In genomic region chr10:95531994-95532399, GRCh38 we compare ENCODE assay signal across 11 cellular contexts. TPM values are rescaled to one million over a fixed set of nuclear protein-coding genes. Genes with fewer than 3 reads are reported as not detected.
DNase-seq lines count a peak whose midpoint lies in the region; ATAC-seq, FAIRE-seq and TF ChIP-seq lines count a peak whose summit lies in the region.
"Had no signal": no experiment of that assay in that cellular context is flagged by ENCODE, and none has a peak within 500 bp of the region (broad histone marks: within the 10 kb centered on the region; RNA-seq: fewer than 3 reads in every experiment).

No MANE protein-coding gene starts in this region.

- peaks cover 7% of the 10 kb centered on the region for H3F3A ChIP-seq in smooth muscle cell (ENCODE audit: low read depth)

- no peak for TF ChIP-seq RAD21 in H1 (IDR thresholded peaks at IDR 0.05 in 1 of 2, conservative IDR thresholded peaks at IDR 0.05 in 1 of 2; ENCODE audit: low read depth in 2 of 2, low read length in 2 of 2)

- no peaks in the 10 kb centered on the region for H3K27me3 ChIP-seq in H1 (replicated peaks in 1 of 4; ENCODE audit: control insufficient read depth in 3 of 4, extremely low read depth in 1 of 4, insufficient read depth in 3 of 4, low read length in 3 of 4)
- H3K27me3 ChIP-seq in smooth muscle cell (ENCODE audit: low read depth): no peaks in the 10 kb centered on the region
- H3K27me3 ChIP-seq in breast epithelium: no peaks in the 10 kb centered on the region

- H3K4me3 ChIP-seq in H1 (ENCODE audit: extremely low read depth in 1 of 4, insufficient read depth in 2 of 4, low read depth in 3 of 4, low read length in 4 of 4) (no peak overlapping the region), smooth muscle cell (no peak overlapping the region), breast epithelium (no peak overlapping the region)

- WGBS in H1 (ENCODE audit: extremely low coverage in 1 of 2, insufficient coverage in 1 of 2, insufficient read length in 1 of 2, insufficient replicate concordance in 2 of 2, low coverage in 1 of 2, low lambda C conversion rate in 2 of 2, missing lambda C conversion rate in 1 of 2), 2 experiments: 82% methylated on average over 2 of the region's 2 CpGs; no CpG with 5 or more reads in 1 of the 2 experiments
- 56% methylated on average over 2 of the region's 2 CpGs for WGBS in smooth muscle cell (ENCODE audit: low lambda C conversion rate)

- intact Hi-C loops in breast epithelium (cut with DNase I; ENCODE audit: low total_unique reads): no loop called here

- H2BK15ac ChIP-seq in H1 (ENCODE audit: low read length): no peak overlapping the region

- POLR2A ChIA-PET in H1 (lab: Charles Lee; ENCODE audit: partially characterized antibody): no interaction called here

- H2BK5ac ChIP-seq in H1 (ENCODE audit: low read depth, low read length): peak overlapping the region; percentile 12; the same call in 1 of the 2 replicates

- no peak overlapping the region for H3K14ac ChIP-seq in H1 (ENCODE audit: insufficient read length)

- H2BK20ac ChIP-seq in H1 (ENCODE audit: low read length): no peak overlapping the region

- peaks cover 6 to 73% of the 10 kb centered on the region in 2 experiments; a peak in 3 of 4 replicates for H3K79me2 ChIP-seq in H1 (ENCODE audit: control insufficient read depth in 1 of 2, insufficient read depth in 2 of 2, low read length in 2 of 2)
- H3K79me2 ChIP-seq in smooth muscle cell (ENCODE audit: low read depth): peaks cover 47% of the 10 kb centered on the region

- no peak overlapping the region for H3K23ac ChIP-seq in H1 (ENCODE audit: insufficient read length)

- no peak overlapping the region for H2AK5ac ChIP-seq in H1 (ENCODE audit: low read depth, low read length)

- TF ChIP-seq POLR2A in H1 (IDR thresholded peaks at IDR 0.05; ENCODE audit: control extremely low read depth in 1 of 2, low read depth in 2 of 2, low read length in 2 of 2) (no peak), breast epithelium (IDR thresholded peaks at IDR 0.05) (no peak)

- no peak overlapping the region for H3K56ac ChIP-seq in H1 (replicated peaks; ENCODE audit: insufficient read length, low read depth, low read length)

- H3K27ac ChIP-seq in H1 (ENCODE audit: low read depth, low read length) (no peak overlapping the region; the same call in 1 of the 2 replicates), smooth muscle cell (ENCODE audit: low read depth) (no peak overlapping the region), breast epithelium (peak overlapping the region in 1 of 2 donors; percentile 29)

- TF ChIP-seq CTCF in GM20000 (IDR thresholded peaks at IDR 0.05; ENCODE audit: extremely low read depth, missing control alignments) (no peak), H1 (IDR thresholded peaks at IDR 0.05; ENCODE audit: control extremely low read depth in 1 of 3, insufficient read depth in 1 of 3, low read depth in 1 of 3, low read length in 3 of 3) (no peak), smooth muscle cell (IDR thresholded peaks at IDR 0.05; ENCODE audit: borderline replicate concordance, insufficient read depth, poor library complexity, severe bottlenecking) (no peak), breast epithelium (IDR thresholded peaks at IDR 0.05) (no peak)

- H3K4ac ChIP-seq in H1 (replicated peaks; ENCODE audit: insufficient read length, low read depth, low read length): peak overlapping the region; percentile 33

- no peaks in the 10 kb centered on the region for H3K36me3 ChIP-seq in H1 (ENCODE audit: control insufficient read depth in 2 of 4, insufficient read depth in 4 of 4, low read length in 3 of 4)
- no peaks in the 10 kb centered on the region for H3K36me3 ChIP-seq in smooth muscle cell (ENCODE audit: low read depth)
- H3K36me3 ChIP-seq in breast epithelium: no peaks in the 10 kb centered on the region

- H2BK120ac ChIP-seq in H1 (replicated peaks; ENCODE audit: low read depth, low read length): no peak overlapping the region

- no peak for FAIRE-seq in H1 (lab: Jason Lieb, UNC)

- no peak overlapping the region for H3K4me2 ChIP-seq in H1 (ENCODE audit: insufficient read depth in 1 of 2, low read depth in 2 of 2, low read length in 2 of 2)
- peak overlapping the region; percentile 19 for H3K4me2 ChIP-seq in smooth muscle cell

- no peak overlapping the region for H4K5ac ChIP-seq in H1 (ENCODE audit: insufficient read length, low read depth, low read length)

- peaks cover 0 to 11% of the 10 kb centered on the region in 2 experiments for H4K20me1 ChIP-seq in H1 (replicated peaks in 1 of 2; ENCODE audit: control insufficient read depth in 1 of 2, insufficient read depth in 2 of 2, low read length in 2 of 2)
- H4K20me1 ChIP-seq in smooth muscle cell (ENCODE audit: low read depth): no peaks in the 10 kb centered on the region

- H3K23me2 ChIP-seq in H1 (ENCODE audit: low read depth, low read length): no peaks in the 10 kb centered on the region

- H3K79me1 ChIP-seq in H1 (ENCODE audit: low read depth, low read length): peaks cover 13% of the 10 kb centered on the region

- ATAC-seq in GM21619 (IDR thresholded peaks at IDR 0.05; ENCODE audit: unreplicated experiment): no peak

- DNase-seq in GM20000 (ENCODE audit: low spot score) (peak; percentile 14), MV-4-11 (lab: John Stamatoyannopoulos, UW) (peak; percentile 81), H1 (ENCODE audit: low read depth in 1 of 2, low spot score in 2 of 2) (no peak), smooth muscle cell (lab: John Stamatoyannopoulos, UW; ENCODE audit: unreplicated experiment) (no peak), breast epithelium (ENCODE audit: low spot score in 2 of 2) (no peak), NCI-H510A treated with DMSO at 0.1 percent for 48 hours (lab: John Stamatoyannopoulos, UW) (no peak)
- no peak for DNase-seq in activated naive CD4-positive, alpha-beta T cell (lab: John Stamatoyannopoulos, UW)
- DNase-seq: CD4-positive, CD25-positive, alpha-beta regulatory T cell; NCI-H226; substantia nigra had no signal

- H2BK12ac ChIP-seq in H1 (ENCODE audit: low read depth, low read length): no peak overlapping the region

- H3K4me1 ChIP-seq in H1 (replicated peaks in 1 of 4; ENCODE audit: control insufficient read depth in 3 of 4, insufficient read depth in 4 of 4, low read length in 3 of 4): peaks cover 2 to 9% (median 5%) of the 10 kb centered on the region in 4 experiments; a peak in 5 of 7 replicates
- H3K4me1 ChIP-seq in smooth muscle cell (ENCODE audit: low read depth): peaks cover 6% of the 10 kb centered on the region
- H3K4me1 ChIP-seq in breast epithelium: peaks cover 0 to 4% of the 10 kb centered on the region in 2 donors

- no peak for TF ChIP-seq EP300 in H1 (IDR thresholded peaks at IDR 0.05; ENCODE audit: borderline replicate concordance in 1 of 2, low read depth in 2 of 2, low read length in 2 of 2)

- H4K8ac ChIP-seq in H1 (ENCODE audit: extremely low read depth, insufficient read depth, low read length): no peak overlapping the region; the same call in 1 of the 2 replicates

- no peak overlapping the region for H3K18ac ChIP-seq in H1 (ENCODE audit: extremely low read depth, low read length)

- H3K9ac ChIP-seq in H1 (replicated peaks in 1 of 4; ENCODE audit: extremely low read depth in 1 of 4, low read depth in 3 of 4, low read length in 3 of 4): no peak overlapping the region
- no peak overlapping the region for H3K9ac ChIP-seq in smooth muscle cell (ENCODE audit: low read depth)

- no peaks in the 10 kb centered on the region for H3K9me3 ChIP-seq in H1 (ENCODE audit: insufficient read depth in 2 of 2, low read depth in 1 of 2, low read length in 1 of 2)
- H3K9me3 ChIP-seq in smooth muscle cell (replicated peaks; ENCODE audit: low read depth): no peaks in the 10 kb centered on the region
- no peaks in the 10 kb centered on the region for H3K9me3 ChIP-seq in breast epithelium

- H2AFZ ChIP-seq in H1 (ENCODE audit: low read length) (no peak overlapping the region), smooth muscle cell (ENCODE audit: low read depth) (no peak overlapping the region)

- no peak overlapping the region for H4K91ac ChIP-seq in H1 (replicated peaks; ENCODE audit: insufficient read length, low read length)

- CTCF ChIA-PET in H1 (lab: Charles Lee; ENCODE audit: partially characterized antibody): interaction anchor here (0.6 to 2.2 kb wide), 4 partner anchors 10 to 1068 kb away, joined by 3 to 10 read pairs (median 4); no protein-coding TSS in a partner anchor

TF ChIP-seq in H1, 55 proteins besides CTCF, POLR2A, EP300 and RAD21:
- no peak for TF ChIP-seq CBX5 (IDR thresholded peaks at IDR 0.05; ENCODE audit: low read depth, low read length)
- no peak for TF ChIP-seq ATF3 (IDR thresholded peaks at IDR 0.05; ENCODE audit: insufficient read depth, low read depth, low read length)
- no peak for TF ChIP-seq SUZ12 (IDR thresholded peaks at IDR 0.05; ENCODE audit: low read length)
- TF ChIP-seq CHD2 (IDR thresholded peaks at IDR 0.05; ENCODE audit: low read length): no peak

RNA-seq across cellular contexts. Expression of gene SORBS1, which starts 29.2 kb away (rescaled TPM):
- total RNA-seq in H1 (2021; fragmentation: NEBNext Ultra II Directional; extraction: Animal tissue kit (Norgen Biotek cat#: 25700)): 35.0 and 36.3 TPM in 2 replicates
- polyA plus RNA-seq in H1 (2011; rRNA removed): 16.0 and 17.5 TPM in 2 replicates
- polyA plus RNA-seq in H1 (2011; cell fraction: cytosol; rRNA removed): 17.4 TPM
- 38.7 TPM for polyA plus RNA-seq in H1 (2011; cell fraction: nucleus; rRNA removed)
- polyA plus RNA-seq in H1 (2012, experiment 1 of 2): 17.4 to 23.9 TPM (median 20.8 TPM) in 4 replicates
- polyA plus RNA-seq in H1 (2012, experiment 2 of 2): 2.6 TPM
- 14.4 TPM for polyA plus RNA-seq in H1 (2013, experiment 1 of 2)
- polyA plus RNA-seq in H1 (2013, experiment 2 of 2): 13.5 TPM
- 46.4 and 54.3 TPM in 2 replicates for polyA minus RNA-seq in H1 (2011; rRNA and poly(A)+ RNA removed)
- polyA minus RNA-seq in H1 (2011; cell fraction: cytosol; rRNA and poly(A)+ RNA removed): 19.2 TPM
- polyA minus RNA-seq in H1 (2011; cell fraction: nucleus; rRNA and poly(A)+ RNA removed): 61.9 TPM
- total RNA-seq in smooth muscle cell: 21.0 and 29.0 TPM in 2 replicates
- 11.3 and 14.6 TPM in 2 replicates for polyA plus RNA-seq in smooth muscle cell
- total RNA-seq in breast epithelium: 100 to 1,000 TPM; 156 to 455 (median 200) TPM

Comparison
In these comparisons a context has a peak if more than half of its experiments do, and no peak if none do; other contexts are left out.
1. DNase-seq: peak in GM20000 (single experiment) and MV-4-11 (single experiment); none in H1 (0 of 2), smooth muscle cell (single experiment), activated naive CD4-positive, alpha-beta T cell (0 of 4), breast epithelium (0 of 2) and NCI-H510A treated with DMSO at 0.1 percent for 48 hours (single experiment).